ENCODE assay signal across 1 cellular context in the genomic region with DNA sequence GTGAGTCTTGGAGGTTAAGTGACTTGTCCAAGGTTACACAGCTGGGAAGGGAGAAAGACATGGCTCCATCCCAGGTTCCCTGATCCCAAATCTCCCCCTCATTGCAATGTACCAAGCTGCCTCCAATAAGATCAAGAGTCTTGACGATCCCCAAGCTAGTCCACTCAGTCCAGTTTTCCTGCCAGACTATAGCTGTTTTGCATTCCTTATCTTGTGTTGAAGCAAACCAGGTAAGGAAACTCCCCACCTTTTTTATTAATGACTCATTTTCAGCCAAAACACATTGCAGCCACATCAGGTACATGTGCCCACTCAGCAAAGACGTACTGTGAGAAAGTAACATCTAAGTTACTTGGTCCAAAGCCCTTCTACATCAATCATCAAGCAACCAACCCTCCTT.
TF ChIP-seq lines count a peak whose summit lies in the region.

No MANE protein-coding gene starts in this region.

TF ChIP-seq in GM12878, 131 proteins besides CTCF, POLR2A, EP300 and RAD21 (continued from another document and continues in another):
- TF ChIP-seq, protein P1, sequence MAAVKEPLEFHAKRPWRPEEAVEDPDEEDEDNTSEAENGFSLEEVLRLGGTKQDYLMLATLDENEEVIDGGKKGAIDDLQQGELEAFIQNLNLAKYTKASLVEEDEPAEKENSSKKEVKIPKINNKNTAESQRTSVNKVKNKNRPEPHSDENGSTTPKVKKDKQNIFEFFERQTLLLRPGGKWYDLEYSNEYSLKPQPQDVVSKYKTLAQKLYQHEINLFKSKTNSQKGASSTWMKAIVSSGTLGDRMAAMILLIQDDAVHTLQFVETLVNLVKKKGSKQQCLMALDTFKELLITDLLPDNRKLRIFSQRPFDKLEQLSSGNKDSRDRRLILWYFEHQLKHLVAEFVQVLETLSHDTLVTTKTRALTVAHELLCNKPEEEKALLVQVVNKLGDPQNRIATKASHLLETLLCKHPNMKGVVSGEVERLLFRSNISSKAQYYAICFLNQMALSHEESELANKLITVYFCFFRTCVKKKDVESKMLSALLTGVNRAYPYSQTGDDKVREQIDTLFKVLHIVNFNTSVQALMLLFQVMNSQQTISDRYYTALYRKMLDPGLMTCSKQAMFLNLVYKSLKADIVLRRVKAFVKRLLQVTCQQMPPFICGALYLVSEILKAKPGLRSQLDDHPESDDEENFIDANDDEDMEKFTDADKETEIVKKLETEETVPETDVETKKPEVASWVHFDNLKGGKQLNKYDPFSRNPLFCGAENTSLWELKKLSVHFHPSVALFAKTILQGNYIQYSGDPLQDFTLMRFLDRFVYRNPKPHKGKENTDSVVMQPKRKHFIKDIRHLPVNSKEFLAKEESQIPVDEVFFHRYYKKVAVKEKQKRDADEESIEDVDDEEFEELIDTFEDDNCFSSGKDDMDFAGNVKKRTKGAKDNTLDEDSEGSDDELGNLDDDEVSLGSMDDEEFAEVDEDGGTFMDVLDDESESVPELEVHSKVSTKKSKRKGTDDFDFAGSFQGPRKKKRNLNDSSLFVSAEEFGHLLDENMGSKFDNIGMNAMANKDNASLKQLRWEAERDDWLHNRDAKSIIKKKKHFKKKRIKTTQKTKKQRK (IDR thresholded peaks at IDR 0.05; ENCODE audit: low read depth, low read length): no peak
- TF ChIP-seq MYB (IDR thresholded peaks at IDR 0.05; ENCODE audit: borderline replicate concordance, low read depth, low read length) (no peak), JUND (IDR thresholded peaks at IDR 0.05; ENCODE audit: low read depth, low read length) (no peak), PAX5 (IDR thresholded peaks at IDR 0.05; ENCODE audit: borderline replicate concordance, low read depth, low read length) (no peak), POLR2AphosphoS2 (IDR thresholded peaks at IDR 0.05; ENCODE audit: low read depth, low read length) (no peak), BCL11A (IDR thresholded peaks at IDR 0.05; ENCODE audit: low read depth, low read length) (no peak), ZNF24 (IDR thresholded peaks at IDR 0.05) (no peak), CEBPB (IDR thresholded peaks at IDR 0.05; ENCODE audit: borderline replicate concordance in 1 of 2, low read depth in 2 of 2, low read length in 2 of 2) (no peak), SP1 (IDR thresholded peaks at IDR 0.05; ENCODE audit: low read depth, low read length) (peak; percentile 35), TBL1XR1 (IDR thresholded peaks at IDR 0.05; ENCODE audit: low read depth, low read length) (no peak), KLF5 (IDR thresholded peaks at IDR 0.05; ENCODE audit: partially characterized antibody) (no peak), RFX5 (IDR thresholded peaks at IDR 0.05; ENCODE audit: low read depth, low read length) (no peak), SIX5 (IDR thresholded peaks at IDR 0.05; ENCODE audit: low read depth, low read length, severe bottlenecking) (no peak), CHD2 (IDR thresholded peaks at IDR 0.05; ENCODE audit: borderline replicate concordance, low read depth, low read length) (no peak), RUNX3 (IDR thresholded peaks at IDR 0.05; ENCODE audit: low read length) (peak; percentile 57), FOXK2 (IDR thresholded peaks at IDR 0.05) (no peak), EZH2 (IDR thresholded peaks at IDR 0.05; ENCODE audit: borderline replicate concordance, control insufficient read depth, low read depth, low read length) (no peak), NBN (IDR thresholded peaks at IDR 0.05) (no peak), LARP7 (IDR thresholded peaks at IDR 0.05) (no peak), CREB1 (IDR thresholded peaks at IDR 0.05; ENCODE audit: low read depth) (0 out of 2 replicates have a peak, but pooled peaks have one; percentile 8), ETV6 (conservative IDR thresholded peaks at IDR 0.05 in 1 of 2, IDR thresholded peaks at IDR 0.05 in 1 of 2; ENCODE audit: borderline replicate concordance in 1 of 2, low read depth in 1 of 2) (peak in 1 of 2 experiments; percentile 55; a peak in 1 of 4 replicates), SMC3 (IDR thresholded peaks at IDR 0.05; ENCODE audit: borderline replicate concordance, low read length) (no peak), IKZF2 (IDR thresholded peaks at IDR 0.05) (peak in 1 of 2 experiments; percentile 29; a peak in 2 of 4 replicates), IRF4 (IDR thresholded peaks at IDR 0.05; ENCODE audit: low read depth, low read length) (no peak), STAT3 (IDR thresholded peaks at IDR 0.05; ENCODE audit: low read depth, low read length) (no peak)
- TF ChIP-seq, protein P2, sequence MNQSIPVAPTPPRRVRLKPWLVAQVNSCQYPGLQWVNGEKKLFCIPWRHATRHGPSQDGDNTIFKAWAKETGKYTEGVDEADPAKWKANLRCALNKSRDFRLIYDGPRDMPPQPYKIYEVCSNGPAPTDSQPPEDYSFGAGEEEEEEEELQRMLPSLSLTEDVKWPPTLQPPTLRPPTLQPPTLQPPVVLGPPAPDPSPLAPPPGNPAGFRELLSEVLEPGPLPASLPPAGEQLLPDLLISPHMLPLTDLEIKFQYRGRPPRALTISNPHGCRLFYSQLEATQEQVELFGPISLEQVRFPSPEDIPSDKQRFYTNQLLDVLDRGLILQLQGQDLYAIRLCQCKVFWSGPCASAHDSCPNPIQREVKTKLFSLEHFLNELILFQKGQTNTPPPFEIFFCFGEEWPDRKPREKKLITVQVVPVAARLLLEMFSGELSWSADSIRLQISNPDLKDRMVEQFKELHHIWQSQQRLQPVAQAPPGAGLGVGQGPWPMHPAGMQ (IDR thresholded peaks at IDR 0.05; ENCODE audit: borderline replicate concordance): no peak
- TF ChIP-seq, protein P3, sequence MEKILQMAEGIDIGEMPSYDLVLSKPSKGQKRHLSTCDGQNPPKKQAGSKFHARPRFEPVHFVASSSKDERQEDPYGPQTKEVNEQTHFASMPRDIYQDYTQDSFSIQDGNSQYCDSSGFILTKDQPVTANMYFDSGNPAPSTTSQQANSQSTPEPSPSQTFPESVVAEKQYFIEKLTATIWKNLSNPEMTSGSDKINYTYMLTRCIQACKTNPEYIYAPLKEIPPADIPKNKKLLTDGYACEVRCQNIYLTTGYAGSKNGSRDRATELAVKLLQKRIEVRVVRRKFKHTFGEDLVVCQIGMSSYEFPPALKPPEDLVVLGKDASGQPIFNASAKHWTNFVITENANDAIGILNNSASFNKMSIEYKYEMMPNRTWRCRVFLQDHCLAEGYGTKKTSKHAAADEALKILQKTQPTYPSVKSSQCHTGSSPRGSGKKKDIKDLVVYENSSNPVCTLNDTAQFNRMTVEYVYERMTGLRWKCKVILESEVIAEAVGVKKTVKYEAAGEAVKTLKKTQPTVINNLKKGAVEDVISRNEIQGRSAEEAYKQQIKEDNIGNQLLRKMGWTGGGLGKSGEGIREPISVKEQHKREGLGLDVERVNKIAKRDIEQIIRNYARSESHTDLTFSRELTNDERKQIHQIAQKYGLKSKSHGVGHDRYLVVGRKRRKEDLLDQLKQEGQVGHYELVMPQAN (conservative IDR thresholded peaks at IDR 0.05): no peak
- TF ChIP-seq, protein P4, sequence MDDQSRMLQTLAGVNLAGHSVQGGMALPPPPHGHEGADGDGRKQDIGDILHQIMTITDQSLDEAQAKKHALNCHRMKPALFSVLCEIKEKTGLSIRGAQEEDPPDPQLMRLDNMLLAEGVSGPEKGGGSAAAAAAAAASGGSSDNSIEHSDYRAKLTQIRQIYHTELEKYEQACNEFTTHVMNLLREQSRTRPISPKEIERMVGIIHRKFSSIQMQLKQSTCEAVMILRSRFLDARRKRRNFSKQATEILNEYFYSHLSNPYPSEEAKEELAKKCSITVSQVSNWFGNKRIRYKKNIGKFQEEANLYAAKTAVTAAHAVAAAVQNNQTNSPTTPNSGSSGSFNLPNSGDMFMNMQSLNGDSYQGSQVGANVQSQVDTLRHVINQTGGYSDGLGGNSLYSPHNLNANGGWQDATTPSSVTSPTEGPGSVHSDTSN (IDR thresholded peaks at IDR 0.05; ENCODE audit: insufficient replicate concordance, low read depth, low read length): no peak
- TF ChIP-seq, protein P5, sequence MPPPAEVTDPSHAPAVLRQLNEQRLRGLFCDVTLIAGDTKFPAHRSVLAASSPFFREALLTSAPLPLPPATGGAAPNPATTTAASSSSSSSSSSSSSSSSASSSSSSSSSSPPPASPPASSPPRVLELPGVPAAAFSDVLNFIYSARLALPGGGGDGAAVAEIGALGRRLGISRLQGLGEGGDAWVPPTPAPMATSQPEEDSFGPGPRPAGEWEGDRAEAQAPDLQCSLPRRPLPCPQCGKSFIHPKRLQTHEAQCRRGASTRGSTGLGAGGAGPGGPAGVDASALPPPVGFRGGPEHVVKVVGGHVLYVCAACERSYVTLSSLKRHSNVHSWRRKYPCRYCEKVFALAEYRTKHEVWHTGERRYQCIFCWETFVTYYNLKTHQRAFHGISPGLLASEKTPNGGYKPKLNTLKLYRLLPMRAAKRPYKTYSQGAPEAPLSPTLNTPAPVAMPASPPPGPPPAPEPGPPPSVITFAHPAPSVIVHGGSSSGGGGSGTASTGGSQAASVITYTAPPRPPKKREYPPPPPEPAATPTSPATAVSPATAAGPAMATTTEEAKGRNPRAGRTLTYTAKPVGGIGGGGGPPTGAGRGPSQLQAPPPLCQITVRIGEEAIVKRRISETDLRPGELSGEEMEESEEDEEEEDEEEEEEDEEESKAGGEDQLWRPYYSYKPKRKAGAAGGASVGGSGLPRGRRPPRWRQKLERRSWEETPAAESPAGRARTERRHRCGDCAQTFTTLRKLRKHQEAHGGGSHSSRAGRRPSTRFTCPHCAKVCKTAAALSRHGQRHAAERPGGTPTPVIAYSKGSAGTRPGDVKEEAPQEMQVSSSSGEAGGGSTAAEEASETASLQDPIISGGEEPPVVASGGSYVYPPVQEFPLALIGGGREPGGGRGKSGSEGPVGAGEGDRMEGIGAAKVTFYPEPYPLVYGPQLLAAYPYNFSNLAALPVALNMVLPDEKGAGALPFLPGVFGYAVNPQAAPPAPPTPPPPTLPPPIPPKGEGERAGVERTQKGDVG (CRISPR knock-in tag; IDR thresholded peaks at IDR 0.05): no peak
- TF ChIP-seq, protein P6, sequence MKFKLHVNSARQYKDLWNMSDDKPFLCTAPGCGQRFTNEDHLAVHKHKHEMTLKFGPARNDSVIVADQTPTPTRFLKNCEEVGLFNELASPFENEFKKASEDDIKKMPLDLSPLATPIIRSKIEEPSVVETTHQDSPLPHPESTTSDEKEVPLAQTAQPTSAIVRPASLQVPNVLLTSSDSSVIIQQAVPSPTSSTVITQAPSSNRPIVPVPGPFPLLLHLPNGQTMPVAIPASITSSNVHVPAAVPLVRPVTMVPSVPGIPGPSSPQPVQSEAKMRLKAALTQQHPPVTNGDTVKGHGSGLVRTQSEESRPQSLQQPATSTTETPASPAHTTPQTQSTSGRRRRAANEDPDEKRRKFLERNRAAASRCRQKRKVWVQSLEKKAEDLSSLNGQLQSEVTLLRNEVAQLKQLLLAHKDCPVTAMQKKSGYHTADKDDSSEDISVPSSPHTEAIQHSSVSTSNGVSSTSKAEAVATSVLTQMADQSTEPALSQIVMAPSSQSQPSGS (IDR thresholded peaks at IDR 0.05; ENCODE audit: low read length): no peak
- TF ChIP-seq, protein P7, sequence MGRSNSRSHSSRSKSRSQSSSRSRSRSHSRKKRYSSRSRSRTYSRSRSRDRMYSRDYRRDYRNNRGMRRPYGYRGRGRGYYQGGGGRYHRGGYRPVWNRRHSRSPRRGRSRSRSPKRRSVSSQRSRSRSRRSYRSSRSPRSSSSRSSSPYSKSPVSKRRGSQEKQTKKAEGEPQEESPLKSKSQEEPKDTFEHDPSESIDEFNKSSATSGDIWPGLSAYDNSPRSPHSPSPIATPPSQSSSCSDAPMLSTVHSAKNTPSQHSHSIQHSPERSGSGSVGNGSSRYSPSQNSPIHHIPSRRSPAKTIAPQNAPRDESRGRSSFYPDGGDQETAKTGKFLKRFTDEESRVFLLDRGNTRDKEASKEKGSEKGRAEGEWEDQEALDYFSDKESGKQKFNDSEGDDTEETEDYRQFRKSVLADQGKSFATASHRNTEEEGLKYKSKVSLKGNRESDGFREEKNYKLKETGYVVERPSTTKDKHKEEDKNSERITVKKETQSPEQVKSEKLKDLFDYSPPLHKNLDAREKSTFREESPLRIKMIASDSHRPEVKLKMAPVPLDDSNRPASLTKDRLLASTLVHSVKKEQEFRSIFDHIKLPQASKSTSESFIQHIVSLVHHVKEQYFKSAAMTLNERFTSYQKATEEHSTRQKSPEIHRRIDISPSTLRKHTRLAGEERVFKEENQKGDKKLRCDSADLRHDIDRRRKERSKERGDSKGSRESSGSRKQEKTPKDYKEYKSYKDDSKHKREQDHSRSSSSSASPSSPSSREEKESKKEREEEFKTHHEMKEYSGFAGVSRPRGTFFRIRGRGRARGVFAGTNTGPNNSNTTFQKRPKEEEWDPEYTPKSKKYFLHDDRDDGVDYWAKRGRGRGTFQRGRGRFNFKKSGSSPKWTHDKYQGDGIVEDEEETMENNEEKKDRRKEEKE (IDR thresholded peaks at IDR 0.05): no peak
- TF ChIP-seq, protein P8, sequence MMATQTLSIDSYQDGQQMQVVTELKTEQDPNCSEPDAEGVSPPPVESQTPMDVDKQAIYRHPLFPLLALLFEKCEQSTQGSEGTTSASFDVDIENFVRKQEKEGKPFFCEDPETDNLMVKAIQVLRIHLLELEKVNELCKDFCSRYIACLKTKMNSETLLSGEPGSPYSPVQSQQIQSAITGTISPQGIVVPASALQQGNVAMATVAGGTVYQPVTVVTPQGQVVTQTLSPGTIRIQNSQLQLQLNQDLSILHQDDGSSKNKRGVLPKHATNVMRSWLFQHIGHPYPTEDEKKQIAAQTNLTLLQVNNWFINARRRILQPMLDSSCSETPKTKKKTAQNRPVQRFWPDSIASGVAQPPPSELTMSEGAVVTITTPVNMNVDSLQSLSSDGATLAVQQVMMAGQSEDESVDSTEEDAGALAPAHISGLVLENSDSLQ (IDR thresholded peaks at IDR 0.05): peak; percentile 24; the same call in 1 of the 2 replicates
- TF ChIP-seq, protein P9, sequence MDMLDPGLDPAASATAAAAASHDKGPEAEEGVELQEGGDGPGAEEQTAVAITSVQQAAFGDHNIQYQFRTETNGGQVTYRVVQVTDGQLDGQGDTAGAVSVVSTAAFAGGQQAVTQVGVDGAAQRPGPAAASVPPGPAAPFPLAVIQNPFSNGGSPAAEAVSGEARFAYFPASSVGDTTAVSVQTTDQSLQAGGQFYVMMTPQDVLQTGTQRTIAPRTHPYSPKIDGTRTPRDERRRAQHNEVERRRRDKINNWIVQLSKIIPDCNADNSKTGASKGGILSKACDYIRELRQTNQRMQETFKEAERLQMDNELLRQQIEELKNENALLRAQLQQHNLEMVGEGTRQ (IDR thresholded peaks at IDR 0.05; ENCODE audit: borderline replicate concordance, low read depth, low read length): no peak
- TF ChIP-seq, protein P10, sequence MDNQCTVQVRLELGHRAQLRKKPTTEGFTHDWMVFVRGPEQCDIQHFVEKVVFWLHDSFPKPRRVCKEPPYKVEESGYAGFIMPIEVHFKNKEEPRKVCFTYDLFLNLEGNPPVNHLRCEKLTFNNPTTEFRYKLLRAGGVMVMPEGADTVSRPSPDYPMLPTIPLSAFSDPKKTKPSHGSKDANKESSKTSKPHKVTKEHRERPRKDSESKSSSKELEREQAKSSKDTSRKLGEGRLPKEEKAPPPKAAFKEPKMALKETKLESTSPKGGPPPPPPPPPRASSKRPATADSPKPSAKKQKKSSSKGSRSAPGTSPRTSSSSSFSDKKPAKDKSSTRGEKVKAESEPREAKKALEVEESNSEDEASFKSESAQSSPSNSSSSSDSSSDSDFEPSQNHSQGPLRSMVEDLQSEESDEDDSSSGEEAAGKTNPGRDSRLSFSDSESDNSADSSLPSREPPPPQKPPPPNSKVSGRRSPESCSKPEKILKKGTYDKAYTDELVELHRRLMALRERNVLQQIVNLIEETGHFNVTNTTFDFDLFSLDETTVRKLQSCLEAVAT (IDR thresholded peaks at IDR 0.05): no peak
- TF ChIP-seq, protein P11, sequence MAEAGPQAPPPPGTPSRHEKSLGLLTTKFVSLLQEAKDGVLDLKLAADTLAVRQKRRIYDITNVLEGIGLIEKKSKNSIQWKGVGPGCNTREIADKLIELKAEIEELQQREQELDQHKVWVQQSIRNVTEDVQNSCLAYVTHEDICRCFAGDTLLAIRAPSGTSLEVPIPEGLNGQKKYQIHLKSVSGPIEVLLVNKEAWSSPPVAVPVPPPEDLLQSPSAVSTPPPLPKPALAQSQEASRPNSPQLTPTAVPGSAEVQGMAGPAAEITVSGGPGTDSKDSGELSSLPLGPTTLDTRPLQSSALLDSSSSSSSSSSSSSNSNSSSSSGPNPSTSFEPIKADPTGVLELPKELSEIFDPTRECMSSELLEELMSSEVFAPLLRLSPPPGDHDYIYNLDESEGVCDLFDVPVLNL (IDR thresholded peaks at IDR 0.05; ENCODE audit: low read depth, low read length): no peak
